8 cellular contexts compared by ENCODE assay signal in the genomic region with DNA sequence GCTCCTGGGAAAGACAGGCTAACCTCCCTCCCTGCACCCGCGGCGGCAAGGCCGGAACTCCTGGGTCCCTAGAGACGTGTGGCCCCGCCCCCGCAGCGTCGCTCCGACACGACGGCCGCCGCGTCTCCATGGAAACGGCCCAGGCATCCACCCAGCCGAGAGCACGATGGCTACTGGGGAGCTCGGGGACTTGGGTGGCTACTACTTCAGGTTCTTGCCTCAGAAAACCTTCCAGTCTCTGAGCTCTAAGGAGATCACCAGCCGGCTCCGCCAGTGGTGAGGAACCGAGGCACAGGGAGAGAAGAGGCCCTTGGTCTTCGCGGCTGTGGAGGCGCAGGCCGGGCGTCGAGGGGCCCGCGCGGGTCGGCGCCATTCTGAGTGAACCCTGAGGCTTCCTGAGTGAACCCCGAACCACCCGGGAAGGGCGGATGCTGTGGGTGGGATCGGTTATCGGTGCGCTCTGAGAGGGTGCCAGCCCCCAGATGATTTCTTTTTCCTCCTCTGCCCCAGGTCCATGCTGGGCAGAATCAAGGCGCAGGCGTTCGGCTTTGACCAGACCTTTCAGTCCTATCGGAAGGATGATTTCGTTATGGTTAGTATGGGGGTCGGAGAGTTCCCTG. TPM values are rescaled to one million over a fixed set of nuclear protein-coding genes. Genes with fewer than 3 reads are reported as not detected.
A peak's percentile ranks its signal among the peaks of the same experiment; 100 is the strongest.
DNase-seq lines count a peak whose midpoint lies in the region; ATAC-seq and TF ChIP-seq lines count a peak whose summit lies in the region.

TSS of gene CFAP300 (plus strand) at position 133 of the 620 bp plus-strand sequence. CDS start at position 167, 34 bp downstream.

- peak within 1 kb of the TSS; percentile 2 for H3K4me3 Mint-ChIP-seq in activated T-helper 2 cell treated with anti-CD3 and anti-CD28 coated beads, Interferon-gamma antibody, Interleukin-2, Interleukin-4, amounts not matched to agents 10 μg/mL and 5 μg/mL and 100 μg/mL, durations not matched to agents 14 hours and 24 hours and 36 hours (ENCODE audit: low read depth)
- H3K4me3 Mint-ChIP-seq in naive thymus-derived CD8-positive, alpha-beta T cell, result peak within 1 kb of the TSS; percentile 40 to 76 (median 56)

- H3K4me1 ChIP-seq in Karpas-422 (ENCODE audit: low read length), result no peaks in the 10 kb centered on the region

- H3K9ac ChIP-seq in Karpas-422 (ENCODE audit: low read length), result no peak within 1 kb of the TSS

- H3K9me3 ChIP-seq in Karpas-422 (ENCODE audit: low read length), result no peaks in the 10 kb centered on the region

- H3K79me2 ChIP-seq in Karpas-422 (ENCODE audit: low read length), result no peaks in the 10 kb centered on the region

- H3K27me3 ChIP-seq in BJ (ENCODE audit: control insufficient read depth, insufficient read depth, low read length) (no peaks in the 10 kb centered on the region), Karpas-422 (ENCODE audit: low read length) (no peaks in the 10 kb centered on the region)

- no peaks in the 10 kb centered on the region for H4K20me1 ChIP-seq in Karpas-422 (ENCODE audit: insufficient read depth, low read depth, low read length)

- H3K27ac Mint-ChIP-seq in activated T-helper 2 cell treated with anti-CD3 and anti-CD28 coated beads, Interferon-gamma antibody, Interleukin-2, Interleukin-4, amounts not matched to agents 10 μg/mL and 5 μg/mL and 100 μg/mL, durations not matched to agents 14 hours and 24 hours and 36 hours, result no peak within 1 kb of the TSS
- no peak within 1 kb of the TSS for H3K27ac Mint-ChIP-seq in naive thymus-derived CD8-positive, alpha-beta T cell

- no peak within 1 kb of the TSS for H2AFZ ChIP-seq in Karpas-422 (ENCODE audit: low read length)

- H3K27ac ChIP-seq in Karpas-422 (ENCODE audit: low read length), result no peak within 1 kb of the TSS

- DNase-seq in BJ (ENCODE audit: low read depth), result peak; percentile 9
- peak; percentile 72 for DNase-seq in HEK293T (ENCODE audit: extremely low spot score)
- peak; percentile 91 for DNase-seq in NCI-H526 treated with DMSO at 0.1 percent for 48 hours (lab: John Stamatoyannopoulos, UW)
- peak; percentile 21 for DNase-seq in activated T-helper 2 cell treated with anti-CD3 and anti-CD28 coated beads, Interferon-gamma antibody, Interleukin-2, Interleukin-4, amounts not matched to agents 10 μg/mL and 5 μg/mL and 100 μg/mL, durations not matched to agents 14 hours and 24 hours and 36 hours (ENCODE audit: low spot score)
- peak; percentile 71 for DNase-seq in fibroblast of villous mesenchyme (ENCODE audit: low read depth)
- peak in 6 of 10 donors; percentile 1 to 66 (median 11) for DNase-seq in naive thymus-derived CD8-positive, alpha-beta T cell
- peak; percentile 79 for DNase-seq in stromal cell of bone marrow (ENCODE audit: low read depth)
- no peak for DNase-seq in Karpas-422

- CTCF ChIA-PET in BJ (lab: Yijun Ruan, JAX) (interaction anchor here (0.6 kb wide), 1 partner anchor 93 kb away, joined by 3 read pairs; no protein-coding TSS in a partner anchor), HEK293T (lab: Yijun Ruan, JAX) (interaction anchor here (1.1 kb wide), 1 partner anchor 14 kb away, joined by 7 read pairs; no protein-coding TSS in a partner anchor)

- H3K36me3 Mint-ChIP-seq in activated T-helper 2 cell treated with anti-CD3 and anti-CD28 coated beads, Interferon-gamma antibody, Interleukin-2, Interleukin-4, amounts not matched to agents 10 μg/mL and 5 μg/mL and 100 μg/mL, durations not matched to agents 14 hours and 24 hours and 36 hours (ENCODE audit: low read depth), result no peaks in the 10 kb centered on the region
- peaks cover 2 to 20% (median 4%) of the 10 kb centered on the region in 3 donors for H3K36me3 Mint-ChIP-seq in naive thymus-derived CD8-positive, alpha-beta T cell

- no peaks in the 10 kb centered on the region for H3K36me3 ChIP-seq in BJ (ENCODE audit: control insufficient read depth, insufficient read depth, low read length)
- H3K36me3 ChIP-seq in Karpas-422 (ENCODE audit: insufficient read depth, low read length), result no peaks in the 10 kb centered on the region

- intact Hi-C loops in activated T-helper 2 cell treated with anti-CD3 and anti-CD28 coated beads, Interferon-gamma antibody, Interleukin-2, Interleukin-4, amounts not matched to agents 10 μg/mL and 5 μg/mL and 100 μg/mL, durations not matched to agents 14 hours and 24 hours and 36 hours (cut with micrococcal nuclease), result no loop called here

- POLR2A ChIA-PET in BJ (lab: Charles Lee) (no interaction called here), HEK293T (lab: Yijun Ruan, JAX) (interaction anchor here (0.5 to 0.8 kb wide), 2 partner anchors 96 to 221 kb away, joined by 3 read pairs; no protein-coding TSS in a partner anchor)
- POLR2A ChIA-PET in naive thymus-derived CD8-positive, alpha-beta T cell (lab: Charles Lee), result no interaction called here

- H3K9me3 Mint-ChIP-seq in activated T-helper 2 cell treated with anti-CD3 and anti-CD28 coated beads, Interferon-gamma antibody, Interleukin-2, Interleukin-4, amounts not matched to agents 10 μg/mL and 5 μg/mL and 100 μg/mL, durations not matched to agents 14 hours and 24 hours and 36 hours, result no peaks in the 10 kb centered on the region
- peaks cover 0 to 27% (median 10%) of the 10 kb centered on the region in 9 donors for H3K9me3 Mint-ChIP-seq in naive thymus-derived CD8-positive, alpha-beta T cell

- peak in 1 of 2 donors; percentile 62 for ATAC-seq in naive thymus-derived CD8-positive, alpha-beta T cell

- TF ChIP-seq CTCF in BJ (IDR thresholded peaks at IDR 0.05; ENCODE audit: insufficient read depth, low read depth, low read length) (no peak), fibroblast of villous mesenchyme (IDR thresholded peaks at IDR 0.05; ENCODE audit: insufficient read depth, low read depth, low read length) (no peak)

- peaks cover 34% of the 10 kb centered on the region for H3K27me3 Mint-ChIP-seq in activated T-helper 2 cell treated with anti-CD3 and anti-CD28 coated beads, Interferon-gamma antibody, Interleukin-2, Interleukin-4, amounts not matched to agents 10 μg/mL and 5 μg/mL and 100 μg/mL, durations not matched to agents 14 hours and 24 hours and 36 hours (ENCODE audit: low read depth)
- peaks cover 24 to 52% (median 41%) of the 10 kb centered on the region in 5 donors for H3K27me3 Mint-ChIP-seq in naive thymus-derived CD8-positive, alpha-beta T cell

- H3K4me2 ChIP-seq in Karpas-422 (ENCODE audit: low read depth, low read length, poor library complexity, severe bottlenecking), result no peak within 1 kb of the TSS

- no peaks in the 10 kb centered on the region for H3K9me2 ChIP-seq in Karpas-422 (replicated peaks; ENCODE audit: insufficient read depth, low read length)

- peaks cover 3% of the 10 kb centered on the region for H3K4me1 Mint-ChIP-seq in activated T-helper 2 cell treated with anti-CD3 and anti-CD28 coated beads, Interferon-gamma antibody, Interleukin-2, Interleukin-4, amounts not matched to agents 10 μg/mL and 5 μg/mL and 100 μg/mL, durations not matched to agents 14 hours and 24 hours and 36 hours (ENCODE audit: low read depth)
- peaks cover 3 to 13% (median 11%) of the 10 kb centered on the region in 4 donors for H3K4me1 Mint-ChIP-seq in naive thymus-derived CD8-positive, alpha-beta T cell

- H3K4me3 ChIP-seq in BJ (ENCODE audit: low read depth, low read length) (peak within 1 kb of the TSS; percentile 55), fibroblast of villous mesenchyme (ENCODE audit: low read depth, low read length) (peak within 1 kb of the TSS; percentile 66), Karpas-422 (ENCODE audit: low read length) (no peak within 1 kb of the TSS)

TF ChIP-seq in HEK293T, 16 proteins besides CTCF, POLR2A, EP300 and RAD21:
- TF ChIP-seq BHLHE40 (IDR thresholded peaks at IDR 0.05; ENCODE audit: borderline replicate concordance) (no peak), L3MBTL2 (conservative IDR thresholded peaks at IDR 0.05) (peak; percentile 83)

RNA-seq across cellular contexts. Expression of gene CFAP300, which starts in this region (rescaled TPM):
- polyA plus RNA-seq in BJ (2011; rRNA removed), result 4.5 and 5.4 TPM in 2 replicates
- polyA minus RNA-seq in BJ (2011; rRNA and poly(A)+ RNA removed), result 1.2 and 1.3 TPM in 2 replicates
- not detected in 2 replicates for total RNA-seq in activated T-helper 2 cell treated with anti-CD3 and anti-CD28 coated beads, Interferon-gamma antibody, Interleukin-2, Interleukin-4, amounts not matched to agents 10 μg/mL and 5 μg/mL and 100 μg/mL, durations not matched to agents 14 hours and 24 hours and 36 hours
- total RNA-seq in fibroblast of villous mesenchyme, result 2.9 and 4.7 TPM in 2 replicates
- not detected for total RNA-seq in naive thymus-derived CD8-positive, alpha-beta T cell
- not detected for polyA plus RNA-seq in naive thymus-derived CD8-positive, alpha-beta T cell
- total RNA-seq in Karpas-422 (2014; rRNA removed; shearing (Covaris generic); ENCODE audit: low replicate concordance), result not detected in 2 replicates

Comparison
In these comparisons a context has a peak if more than half of its experiments do, and no peak if none do; other contexts are left out.
1. Peak in DNase-seq in activated T-helper 2 cell treated with anti-CD3 and anti-CD28 coated beads, Interferon-gamma antibody, Interleukin-2, Interleukin-4, amounts not matched to agents 10 μg/mL and 5 μg/mL and 100 μg/mL, durations not matched to agents 14 hours and 24 hours and 36 hours; RNA of the gene not detected or under 1 TPM.
2. Peak in DNase-seq in naive thymus-derived CD8-positive, alpha-beta T cell; RNA of the gene not detected or under 1 TPM.